1 cellular context compared by ENCODE assay signal in the genomic region with DNA sequence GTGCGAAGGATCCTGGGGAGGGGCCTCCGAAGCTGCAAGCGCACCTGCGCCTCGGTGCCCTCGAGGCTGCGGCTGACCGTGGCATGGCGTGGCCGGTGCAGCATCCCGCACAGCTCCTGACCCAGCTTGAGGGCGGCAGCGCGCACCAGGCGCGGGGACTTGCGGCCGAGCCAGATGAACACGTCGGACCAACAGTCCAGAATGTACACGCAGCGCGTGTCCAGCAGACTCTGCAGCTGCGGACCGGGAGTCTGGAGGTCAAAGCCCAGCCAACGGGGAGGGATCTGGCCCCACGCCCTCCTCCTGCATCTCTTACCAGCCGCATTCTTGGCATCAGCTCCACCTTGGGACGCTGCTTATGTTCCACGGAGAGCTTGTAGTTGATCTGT.
TF ChIP-seq lines count a peak whose summit lies in the region.

No MANE protein-coding gene starts in this region.

TF ChIP-seq in IMR-90, 13 proteins besides CTCF, POLR2A, EP300 and RAD21 (continued from another document):
- TF ChIP-seq ELK1 (IDR thresholded peaks at IDR 0.05; ENCODE audit: borderline replicate concordance, low read depth, low read length): no peak
- TF ChIP-seq BHLHE40 (IDR thresholded peaks at IDR 0.05; ENCODE audit: low read depth, low read length): no peak
- no peak for TF ChIP-seq RCOR1 (IDR thresholded peaks at IDR 0.05; ENCODE audit: insufficient replicate concordance, low read length)
- TF ChIP-seq FOS (IDR thresholded peaks at IDR 0.05; ENCODE audit: low read depth, low read length): no peak
- no peak for TF ChIP-seq NFE2L2 (IDR thresholded peaks at IDR 0.05; ENCODE audit: low read depth, low read length)
- TF ChIP-seq MXI1 (IDR thresholded peaks at IDR 0.05; ENCODE audit: borderline replicate concordance, low read depth, low read length): no peak
- TF ChIP-seq, protein P1, sequence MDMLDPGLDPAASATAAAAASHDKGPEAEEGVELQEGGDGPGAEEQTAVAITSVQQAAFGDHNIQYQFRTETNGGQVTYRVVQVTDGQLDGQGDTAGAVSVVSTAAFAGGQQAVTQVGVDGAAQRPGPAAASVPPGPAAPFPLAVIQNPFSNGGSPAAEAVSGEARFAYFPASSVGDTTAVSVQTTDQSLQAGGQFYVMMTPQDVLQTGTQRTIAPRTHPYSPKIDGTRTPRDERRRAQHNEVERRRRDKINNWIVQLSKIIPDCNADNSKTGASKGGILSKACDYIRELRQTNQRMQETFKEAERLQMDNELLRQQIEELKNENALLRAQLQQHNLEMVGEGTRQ (IDR thresholded peaks at IDR 0.05; ENCODE audit: low read depth, low read length): no peak
